In the genomic region with DNA sequence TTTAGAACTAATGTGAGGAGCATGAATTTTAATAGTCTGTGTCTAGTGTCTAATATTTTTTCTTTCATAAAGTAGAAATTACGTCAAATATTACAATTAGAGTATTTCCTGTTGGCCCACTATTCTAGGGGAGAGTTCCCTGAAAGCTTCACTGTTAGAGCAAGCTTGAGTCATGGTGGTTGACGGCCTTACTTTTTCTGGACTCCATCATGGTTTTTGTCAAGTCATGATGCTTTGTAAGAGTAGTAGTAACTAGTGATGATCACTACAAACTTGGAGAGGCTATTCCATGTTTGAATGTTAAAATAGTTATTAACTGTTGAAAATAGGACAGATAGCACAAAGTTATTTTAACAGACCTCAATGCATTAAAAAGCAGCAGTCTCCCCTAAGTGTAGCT, we compare ENCODE assay signal across 9 cellular contexts. TPM values are rescaled to one million over a fixed set of nuclear protein-coding genes. Genes with fewer than 3 reads are reported as not detected.
A peak's percentile ranks its signal among the peaks of the same experiment; 100 is the strongest.
DNase-seq lines count a peak whose midpoint lies in the region; ATAC-seq and TF ChIP-seq lines count a peak whose summit lies in the region.
"Had no signal": no experiment of that assay in that cellular context is flagged by ENCODE, and none has a peak within 500 bp of the region (broad histone marks: within the 10 kb centered on the region; RNA-seq: fewer than 3 reads in every experiment).

No MANE protein-coding gene starts in this region.

- H3K9me3 Mint-ChIP-seq in osteocyte (ENCODE audit: unreplicated experiment): no peaks in the 10 kb centered on the region

- H3F3A ChIP-seq in OCI-LY1 (ENCODE audit: insufficient read depth, low read length): no peaks in the 10 kb centered on the region

- H3K9me3 ChIP-seq in OCI-LY1 (ENCODE audit: low read length) (no peaks in the 10 kb centered on the region), duodenal mucosa (ENCODE audit: control insufficient read depth in 1 of 2, low read length in 2 of 2) (no peaks in the 10 kb centered on the region), prostate gland (no peaks in the 10 kb centered on the region)

- 68% methylated on average over 2 of the region's 2 CpGs for WGBS in prostate gland

- TF ChIP-seq CTCF in GM06990 (IDR thresholded peaks at IDR 0.05; ENCODE audit: insufficient read depth, low read length, poor library complexity, severe bottlenecking): no peak
- no peak for TF ChIP-seq CTCF in OCI-LY1 (IDR thresholded peaks at IDR 0.05; ENCODE audit: low read length)
- TF ChIP-seq CTCF in osteocyte (IDR thresholded peaks at IDR 0.05): no peak
- no peak for TF ChIP-seq CTCF in prostate gland (IDR thresholded peaks at IDR 0.05)

- H3K9ac ChIP-seq in OCI-LY1 (ENCODE audit: low read length) (peak overlapping the region; percentile 97), duodenal mucosa (ENCODE audit: low read depth in 1 of 2, low read length in 2 of 2) (no peak overlapping the region)

- peaks cover 9% of the 10 kb centered on the region for H3K27me3 Mint-ChIP-seq in osteocyte (ENCODE audit: unreplicated experiment)

- peaks cover 22% of the 10 kb centered on the region for H3K36me3 Mint-ChIP-seq in osteocyte (ENCODE audit: unreplicated experiment)

- H3K4me1 ChIP-seq in OCI-LY1 (ENCODE audit: insufficient read depth, low read length, severe bottlenecking) (peaks cover 23% of the 10 kb centered on the region), duodenal mucosa (ENCODE audit: control insufficient read depth in 1 of 2, insufficient read depth in 2 of 2, low read length in 2 of 2) (peaks cover 24 to 25% of the 10 kb centered on the region in 2 donors), prostate gland (replicated peaks) (peaks cover 5% of the 10 kb centered on the region)

- H2AFZ ChIP-seq in OCI-LY1 (ENCODE audit: low read length): no peak overlapping the region

- peaks cover 5% of the 10 kb centered on the region for H3K36me3 ChIP-seq in GM06990 (ENCODE audit: control insufficient read depth, insufficient read depth, low read length)
- H3K36me3 ChIP-seq in OCI-LY1 (ENCODE audit: insufficient read depth, low read length): peaks cover 48% of the 10 kb centered on the region
- peaks cover 5 to 24% of the 10 kb centered on the region in 2 donors for H3K36me3 ChIP-seq in duodenal mucosa (ENCODE audit: control insufficient read depth in 1 of 2, insufficient read depth in 2 of 2, low read length in 2 of 2)
- peaks cover 2 to 12% of the 10 kb centered on the region in 2 donors for H3K36me3 ChIP-seq in prostate gland

- H3K4me3 ChIP-seq in GM06990 (replicated peaks; ENCODE audit: low read depth, low read length) (peak overlapping the region; percentile 79), OCI-LY1 (ENCODE audit: low read depth, low read length, poor library complexity, severe bottlenecking) (peak overlapping the region; percentile 99), duodenal mucosa (ENCODE audit: low read depth in 1 of 2, low read length in 2 of 2) (peak overlapping the region; percentile 86 to 96), prostate gland (peak overlapping the region in 1 of 2 donors; percentile 91)

- intact Hi-C loops in left colon (cut with DNase I, micrococcal nuclease): no loop called here
- intact Hi-C loops in prostate gland (cut with DNase I): no loop called here

- peak overlapping the region; percentile 77 for H3K4me2 ChIP-seq in OCI-LY1 (ENCODE audit: low read length)

- no peaks in the 10 kb centered on the region for H3K9me2 ChIP-seq in OCI-LY1 (ENCODE audit: low read depth, low read length)

- peaks cover 25% of the 10 kb centered on the region for H3K4me1 Mint-ChIP-seq in osteocyte (ENCODE audit: unreplicated experiment)

- no peaks in the 10 kb centered on the region for H3K27me3 ChIP-seq in GM06990 (replicated peaks; ENCODE audit: control insufficient read depth, insufficient read depth, low read length)
- H3K27me3 ChIP-seq in OCI-LY1 (ENCODE audit: insufficient read depth, low read length): no peaks in the 10 kb centered on the region
- no peaks in the 10 kb centered on the region for H3K27me3 ChIP-seq in duodenal mucosa (ENCODE audit: control insufficient read depth in 1 of 2, insufficient read depth in 2 of 2, low read length in 2 of 2)
- no peaks in the 10 kb centered on the region for H3K27me3 ChIP-seq in prostate gland (replicated peaks; ENCODE audit: insufficient read depth)

- H3K27ac ChIP-seq in OCI-LY1 (ENCODE audit: low read depth, low read length, poor library complexity, severe bottlenecking) (no peak overlapping the region), duodenal mucosa (ENCODE audit: low read depth, low read length) (no peak overlapping the region), prostate gland (no peak overlapping the region)

- ATAC-seq in left colon (no peak), GM18907 (IDR thresholded peaks at IDR 0.05; ENCODE audit: unreplicated experiment) (no peak)

- no peak for TF ChIP-seq POLR2A in prostate gland (IDR thresholded peaks at IDR 0.05)

- peak overlapping the region; percentile 85 for H3K27ac Mint-ChIP-seq in osteocyte (ENCODE audit: unreplicated experiment)

- peaks cover 46% of the 10 kb centered on the region for H3K79me2 ChIP-seq in OCI-LY1 (ENCODE audit: insufficient read depth, low read length)

- no peaks in the 10 kb centered on the region for H4K20me1 ChIP-seq in OCI-LY1 (ENCODE audit: insufficient read depth, low read length)

- peak overlapping the region; percentile 88 for H3K4me3 Mint-ChIP-seq in osteocyte (ENCODE audit: unreplicated experiment)

- DNase-seq in GM06990 (ENCODE audit: extremely low read depth, insufficient read length): no peak
- no peak for DNase-seq in osteocyte (ENCODE audit: extremely low spot score, unreplicated experiment)
- no peak for DNase-seq in left colon
- no peak for DNase-seq in prostate gland (ENCODE audit: low spot score)
- no peak for DNase-seq in NCI-H446 (lab: John Stamatoyannopoulos, UW)
- DNase-seq: anterior cingulate cortex had no signal

RNA-seq across cellular contexts. Expression of a gene that starts 1.7 kb away (rescaled TPM):
- total RNA-seq in osteocyte: 81.6 and 85.0 TPM in 2 replicates
- 10 to 100 TPM; 77.4 to 79.3 TPM for total RNA-seq in left colon
- 10 to 100 TPM; 47.4 to 53.3 TPM for total RNA-seq in prostate gland

RNA-seq across cellular contexts. Expression of a gene that starts 40.8 kb away (rescaled TPM):
- total RNA-seq in osteocyte (1.4 and 1.8 TPM in 2 replicates), left colon (1 to 10 TPM in 1 of 2 donors, under 1 TPM in 1; 0.61 to 1.1 TPM), prostate gland (1 to 10 TPM in 1 of 2 donors, under 1 TPM in 1; 0.46 to 5.1 TPM)
